ENCODE assay signal across 8 cellular contexts in genomic region chr12:64737539-64737938, GRCh38. TPM values are rescaled to one million over a fixed set of nuclear protein-coding genes. Genes with fewer than 3 reads are reported as not detected.
DNase-seq lines count a peak whose midpoint lies in the region; ATAC-seq and TF ChIP-seq lines count a peak whose summit lies in the region.
"Had no signal": no experiment of that assay in that cellular context is flagged by ENCODE, and none has a peak within 500 bp of the region (broad histone marks: within the 10 kb centered on the region; RNA-seq: fewer than 3 reads in every experiment).

No MANE protein-coding gene starts in this region.

- no peaks in the 10 kb centered on the region for H3K27me3 Mint-ChIP-seq in GM23338 (ENCODE audit: insufficient read depth, low read depth, poor library complexity)

- H3K4me1 ChIP-seq in GM23338 (ENCODE audit: insufficient read depth) (no peaks in the 10 kb centered on the region), transverse colon (no peaks in the 10 kb centered on the region)

- H3K9me2 ChIP-seq in GM23338 (ENCODE audit: insufficient read depth), result no peaks in the 10 kb centered on the region

- intact Hi-C loops in transverse colon (cut with DNase I; ENCODE audit: low total_unique reads), result no loop called here

- DNase-seq in COLO668 (lab: John Stamatoyannopoulos, UW; ENCODE audit: unreplicated experiment) (peak; percentile 69), GM23338 (ENCODE audit: low spot score) (no peak), pons (ENCODE audit: low spot score) (no peak), transverse colon (no peak)
- DNase-seq in activated CD4-positive, alpha-beta T cell treated with anti-CD3 and anti-CD28 coated beads for 48 hours, result peak; percentile 37
- DNase-seq in central memory CD4-positive, alpha-beta T cell, result peak; percentile 37
- DNase-seq: NCI-H226 had no signal

- no peak overlapping the region for H3K4me3 ChIP-seq in GM23338
- no peak overlapping the region for H3K4me3 ChIP-seq in transverse colon

- no peak overlapping the region for H2AFZ ChIP-seq in GM23338

- no peak overlapping the region for H3K4me2 ChIP-seq in GM23338

- WGBS in transverse colon (ENCODE audit: low coverage in 1 of 2), 2 donors, result 29 to 40% methylated on average over 1 of the region's 1 CpG

- TF ChIP-seq CTCF in GM23338 (conservative IDR thresholded peaks at IDR 0.05; ENCODE audit: low read depth in 2 of 2) (no peak), transverse colon (IDR thresholded peaks at IDR 0.05) (no peak)

- peaks cover 4% of the 10 kb centered on the region; the same call in 2 of the 3 replicates for H3K4me1 Mint-ChIP-seq in GM23338

- H3K27ac Mint-ChIP-seq in GM23338, result peak overlapping the region; percentile 93

- H3K79me2 ChIP-seq in GM23338 (replicated peaks; ENCODE audit: insufficient read depth), result no peaks in the 10 kb centered on the region

- H3K36me3 Mint-ChIP-seq in GM23338 (ENCODE audit: low read depth), result peaks cover 46% of the 10 kb centered on the region

- H3K9me3 ChIP-seq in transverse colon, result no peaks in the 10 kb centered on the region

- TF ChIP-seq POLR2A in transverse colon (IDR thresholded peaks at IDR 0.05), result no peak

- in situ Hi-C loops in transverse colon (cut with MboI; ENCODE audit: low pct_ligation_motif_present in 1 of 4, low pct_unique_long_range_greater_than_20kb in 1 of 4, low sequenced_read_pairs in 3 of 4), result no loop called here

- TF ChIP-seq EP300 in transverse colon (IDR thresholded peaks at IDR 0.05; ENCODE audit: low read depth), result no peak

- H3K9me3 Mint-ChIP-seq in GM23338, result no peaks in the 10 kb centered on the region; the same call in 2 of the 3 replicates

- H3F3A ChIP-seq in GM23338 (replicated peaks; ENCODE audit: low read depth), result no peaks in the 10 kb centered on the region

- H3K27ac ChIP-seq in GM23338 (ENCODE audit: low read depth), result no peak overlapping the region
- no peak overlapping the region for H3K27ac ChIP-seq in transverse colon

- 0 out of 2 replicates have a peak, but pooled peaks cover 5% of the 10 kb centered on the region for H4K20me1 ChIP-seq in GM23338 (replicated peaks; ENCODE audit: insufficient read depth)

- H3K27me3 ChIP-seq in GM23338 (ENCODE audit: insufficient read depth), result no peaks in the 10 kb centered on the region
- H3K27me3 ChIP-seq in transverse colon, result no peaks in the 10 kb centered on the region

- no peak overlapping the region for H3K4me3 Mint-ChIP-seq in GM23338

- H3K36me3 ChIP-seq in GM23338 (ENCODE audit: insufficient read depth) (peaks cover 18% of the 10 kb centered on the region; the same call in 1 of the 2 replicates), transverse colon (peaks cover 0 to 71% (median 11%) of the 10 kb centered on the region in 4 donors)

- ATAC-seq in GM23338, result no peak
- no peak for ATAC-seq in HG03571 (IDR thresholded peaks at IDR 0.05; ENCODE audit: unreplicated experiment)

TF ChIP-seq in GM23338, 12 proteins besides CTCF, POLR2A, EP300 and RAD21:
- TF ChIP-seq ZNF114 (CRISPR knock-in tag; IDR thresholded peaks at IDR 0.05), result no peak
- no peak for TF ChIP-seq ETS1 (IDR thresholded peaks at IDR 0.05)
- TF ChIP-seq JUNB (IDR thresholded peaks at IDR 0.05; ENCODE audit: unreplicated experiment), result no peak
- no peak for TF ChIP-seq EZH2 (IDR thresholded peaks at IDR 0.05; ENCODE audit: low read depth, unreplicated experiment)

RNA-seq across cellular contexts. Expression of gene GNS, which starts 21.7 kb away (rescaled TPM):
- total RNA-seq in GM23338 (2014; rRNA removed; shearing (Covaris generic)), result 33.7 and 34.9 TPM in 2 replicates
- polyA plus RNA-seq in GM23338 (2016; fragmentation: Nextera tagmentation; extraction: Ambion mirVana), result 9.9 and 12.3 TPM in 2 replicates
- 10 to 100 TPM; 22.3 to 67.0 (median 48.3) TPM for total RNA-seq in transverse colon

Comparison
In these comparisons a context has a peak if more than half of its experiments do, and no peak if none do; other contexts are left out.
1. DNase-seq: peak in COLO668 (single experiment), activated CD4-positive, alpha-beta T cell treated with anti-CD3 and anti-CD28 coated beads for 48 hours (single experiment) and central memory CD4-positive, alpha-beta T cell (single experiment); none in GM23338 (single experiment), pons (single experiment) and transverse colon (single experiment).